Comparison of ENCODE assay signal across 9 cellular contexts in the genomic region with DNA sequence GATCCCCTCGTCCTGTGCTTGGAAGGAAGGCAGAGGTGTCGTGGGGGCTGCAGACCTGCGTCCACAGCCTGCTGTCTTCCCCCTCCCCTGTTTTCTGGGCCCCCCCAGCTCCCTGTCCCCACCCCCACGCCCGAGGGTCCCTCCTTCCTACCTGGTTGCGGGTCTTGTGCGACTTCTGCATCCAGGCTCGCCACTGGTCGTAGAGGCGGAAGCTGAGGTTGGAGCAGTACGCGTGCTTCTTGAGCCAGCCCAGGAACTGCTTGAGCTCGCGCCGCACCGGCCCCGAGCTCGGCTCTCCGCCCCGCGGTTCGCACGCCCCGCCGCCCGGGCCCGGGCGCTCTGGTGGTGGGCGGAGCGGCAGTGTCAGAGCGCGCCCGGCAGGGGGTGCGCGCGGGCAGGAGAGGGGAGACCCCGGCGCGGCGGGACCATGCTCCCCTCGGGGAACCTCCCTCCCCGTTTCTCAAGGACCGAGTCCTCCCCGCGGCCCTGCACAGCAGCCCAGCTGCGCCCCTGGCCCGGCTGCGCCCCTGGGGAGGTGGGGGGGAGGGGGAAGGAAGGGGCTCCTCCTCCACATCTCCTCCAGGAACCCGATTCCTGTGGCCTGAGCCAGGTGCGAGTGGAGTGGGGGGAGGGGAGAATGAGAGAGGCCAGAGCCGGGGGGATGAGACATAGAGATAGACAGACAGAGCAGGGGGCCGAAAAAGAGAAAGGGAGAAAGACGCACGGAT. TPM values are rescaled to one million over a fixed set of nuclear protein-coding genes. Genes with fewer than 3 reads are reported as not detected.
A peak's percentile ranks its signal among the peaks of the same experiment; 100 is the strongest.
DNase-seq lines count a peak whose midpoint lies in the region; ATAC-seq lines count a peak whose summit lies in the region.
"Had no signal": no experiment of that assay in that cellular context is flagged by ENCODE, and none has a peak within 500 bp of the region (broad histone marks: within the 10 kb centered on the region; RNA-seq: fewer than 3 reads in every experiment).

No MANE protein-coding gene starts in this region.

- DNase-seq in Daoy (ENCODE audit: low read depth) (peak; percentile 84), NCI-H82 (lab: John Stamatoyannopoulos, UW) (peak; percentile 90), midbrain (lab: John Stamatoyannopoulos, UW) (peak; percentile 75)
- DNase-seq in activated CD8-positive, alpha-beta memory T cell treated with anti-CD3 and anti-CD28 coated beads for 48 hours (ENCODE audit: low read depth in 2 of 3, low spot score in 2 of 3), result peak; percentile 52 to 74 (median 55)
- DNase-seq in stimulated activated CD8-positive, alpha-beta memory T cell treated with anti-CD3 and anti-CD28 coated beads, Interleukin-2, amount 100 ng/mL, for 1 hour (ENCODE audit: low read depth in 2 of 2), result peak; percentile 50 to 55

- ATAC-seq in HG02973 (IDR thresholded peaks at IDR 0.05; ENCODE audit: unreplicated experiment) (peak; percentile 66), GM19395 (IDR thresholded peaks at IDR 0.05; ENCODE audit: unreplicated experiment) (no peak)

- H3K4me1 ChIP-seq in endocrine pancreas (ENCODE audit: control insufficient read depth, insufficient read depth, low read length), result no peaks in the 10 kb centered on the region

- H3K27me3 ChIP-seq in endocrine pancreas (ENCODE audit: control insufficient read depth, insufficient read depth, low read length), result no peaks in the 10 kb centered on the region

- no peak overlapping the region for H3K4me3 ChIP-seq in endocrine pancreas (ENCODE audit: control insufficient read depth, insufficient read depth, low read length)

- no peaks in the 10 kb centered on the region for H3K9me3 ChIP-seq in endocrine pancreas (ENCODE audit: control insufficient read depth, low read length)

- peak overlapping the region; percentile 65 for H3K9ac ChIP-seq in endocrine pancreas (ENCODE audit: control insufficient read depth, insufficient read depth, low read length)

- no peaks in the 10 kb centered on the region for H3K36me3 ChIP-seq in endocrine pancreas (ENCODE audit: control insufficient read depth, insufficient read depth, low read length)

RNA-seq across cellular contexts. Expression of gene REX1BD, which starts 5.7 kb away (rescaled TPM):
- 140 and 173 TPM in 2 replicates for total RNA-seq in Daoy (2014; rRNA removed; shearing (Covaris generic))

RNA-seq across cellular contexts. Expression of gene CRLF1, which starts 12.3 kb away (rescaled TPM):
- 0.40 TPM in 1 of 2 replicates, not detected in the other for total RNA-seq in Daoy (2014; rRNA removed; shearing (Covaris generic))
- total RNA-seq: pulmonary artery endothelial cell had no signal

RNA-seq across cellular contexts. Expression of gene TMEM59L, which starts 18.4 kb away (rescaled TPM):
- 0.17 TPM in 1 of 2 replicates, not detected in the other for total RNA-seq in Daoy (2014; rRNA removed; shearing (Covaris generic))

RNA-seq across cellular contexts. Expression of gene UBA52, which starts 22.6 kb away (rescaled TPM):
- 1,164 and 1,229 TPM in 2 replicates for total RNA-seq in Daoy (2014; rRNA removed; shearing (Covaris generic))

RNA-seq across cellular contexts. Expression of gene KXD1, which starts 36.6 kb away (rescaled TPM):
- total RNA-seq in Daoy (2014; rRNA removed; shearing (Covaris generic)), result 74.4 and 88.4 TPM in 2 replicates
